ENCODE assay signal across 1 cellular context in the genomic region with DNA sequence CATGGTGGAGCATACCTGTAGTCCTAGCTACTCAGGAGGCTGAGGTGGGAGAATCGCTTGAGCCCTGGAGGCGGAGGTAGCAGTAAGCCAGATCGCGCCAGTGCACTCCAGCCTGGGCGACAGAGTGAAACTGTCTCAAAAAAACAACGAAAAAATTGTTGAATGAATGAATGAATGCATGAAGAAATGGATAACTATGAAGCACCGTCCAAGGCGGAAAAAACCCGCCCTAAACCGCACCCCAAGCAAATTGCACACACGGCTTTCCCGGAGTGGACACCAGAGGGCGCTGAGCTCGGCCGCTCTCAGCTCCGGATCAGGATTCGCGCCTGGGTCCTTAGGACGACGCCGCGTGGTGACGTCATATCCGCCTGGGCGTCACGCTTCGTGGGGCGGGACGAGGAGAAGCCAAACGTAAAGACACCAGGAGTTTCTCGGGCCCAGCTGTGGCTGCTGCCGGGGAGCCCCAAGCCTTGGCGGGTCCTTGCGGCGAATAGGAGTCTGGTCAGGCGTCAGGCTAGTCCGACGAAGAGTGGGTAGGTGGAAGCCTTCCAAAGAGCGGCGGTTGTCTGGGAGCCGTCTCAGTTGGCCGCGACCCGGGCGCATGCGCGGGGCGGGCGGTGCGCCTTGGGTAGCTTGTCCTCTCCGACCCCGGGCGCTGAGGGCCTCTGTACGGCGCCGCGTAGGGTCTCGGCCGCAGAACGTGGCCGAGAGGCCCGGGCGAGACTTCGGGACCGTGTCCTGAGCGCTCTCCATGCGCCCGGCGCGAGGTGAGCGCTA.
A peak's percentile ranks its signal among the peaks of the same experiment; 100 is the strongest.
TF ChIP-seq lines count a peak whose summit lies in the region.

Gene HTD2, plus strand, starts transcription at position 639 of the 780 bp plus-strand sequence. CDS start 11,094 bp downstream, outside the sequence.
Gene RPP14, plus strand, starts transcription at position 364 of the 780 bp plus-strand sequence. CDS start 4,085 bp downstream, outside the sequence.

TF ChIP-seq in K562, 482 proteins besides CTCF, POLR2A, EP300 and RAD21 (continued from another document):
- TF ChIP-seq, protein P1, sequence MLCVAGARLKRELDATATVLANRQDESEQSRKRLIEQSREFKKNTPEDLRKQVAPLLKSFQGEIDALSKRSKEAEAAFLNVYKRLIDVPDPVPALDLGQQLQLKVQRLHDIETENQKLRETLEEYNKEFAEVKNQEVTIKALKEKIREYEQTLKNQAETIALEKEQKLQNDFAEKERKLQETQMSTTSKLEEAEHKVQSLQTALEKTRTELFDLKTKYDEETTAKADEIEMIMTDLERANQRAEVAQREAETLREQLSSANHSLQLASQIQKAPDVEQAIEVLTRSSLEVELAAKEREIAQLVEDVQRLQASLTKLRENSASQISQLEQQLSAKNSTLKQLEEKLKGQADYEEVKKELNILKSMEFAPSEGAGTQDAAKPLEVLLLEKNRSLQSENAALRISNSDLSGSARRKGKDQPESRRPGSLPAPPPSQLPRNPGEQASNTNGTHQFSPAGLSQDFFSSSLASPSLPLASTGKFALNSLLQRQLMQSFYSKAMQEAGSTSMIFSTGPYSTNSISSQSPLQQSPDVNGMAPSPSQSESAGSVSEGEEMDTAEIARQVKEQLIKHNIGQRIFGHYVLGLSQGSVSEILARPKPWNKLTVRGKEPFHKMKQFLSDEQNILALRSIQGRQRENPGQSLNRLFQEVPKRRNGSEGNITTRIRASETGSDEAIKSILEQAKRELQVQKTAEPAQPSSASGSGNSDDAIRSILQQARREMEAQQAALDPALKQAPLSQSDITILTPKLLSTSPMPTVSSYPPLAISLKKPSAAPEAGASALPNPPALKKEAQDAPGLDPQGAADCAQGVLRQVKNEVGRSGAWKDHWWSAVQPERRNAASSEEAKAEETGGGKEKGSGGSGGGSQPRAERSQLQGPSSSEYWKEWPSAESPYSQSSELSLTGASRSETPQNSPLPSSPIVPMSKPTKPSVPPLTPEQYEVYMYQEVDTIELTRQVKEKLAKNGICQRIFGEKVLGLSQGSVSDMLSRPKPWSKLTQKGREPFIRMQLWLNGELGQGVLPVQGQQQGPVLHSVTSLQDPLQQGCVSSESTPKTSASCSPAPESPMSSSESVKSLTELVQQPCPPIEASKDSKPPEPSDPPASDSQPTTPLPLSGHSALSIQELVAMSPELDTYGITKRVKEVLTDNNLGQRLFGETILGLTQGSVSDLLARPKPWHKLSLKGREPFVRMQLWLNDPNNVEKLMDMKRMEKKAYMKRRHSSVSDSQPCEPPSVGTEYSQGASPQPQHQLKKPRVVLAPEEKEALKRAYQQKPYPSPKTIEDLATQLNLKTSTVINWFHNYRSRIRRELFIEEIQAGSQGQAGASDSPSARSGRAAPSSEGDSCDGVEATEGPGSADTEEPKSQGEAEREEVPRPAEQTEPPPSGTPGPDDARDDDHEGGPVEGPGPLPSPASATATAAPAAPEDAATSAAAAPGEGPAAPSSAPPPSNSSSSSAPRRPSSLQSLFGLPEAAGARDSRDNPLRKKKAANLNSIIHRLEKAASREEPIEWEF (CRISPR knock-in tag; IDR thresholded peaks at IDR 0.05) = no peak
- TF ChIP-seq MCM7 (IDR thresholded peaks at IDR 0.05) (no peak), ZNF184 (CRISPR knock-in tag; IDR thresholded peaks at IDR 0.05) (no peak), ZNF318 (IDR thresholded peaks at IDR 0.05; ENCODE audit: borderline replicate concordance in 1 of 2, low read depth in 1 of 2) (no peak), PTTG1 (tag; IDR thresholded peaks at IDR 0.05; ENCODE audit: low read depth) (no peak), SNIP1 (IDR thresholded peaks at IDR 0.05; ENCODE audit: low read depth) (no peak), FOXJ2 (tag; IDR thresholded peaks at IDR 0.05) (0 out of 2 replicates have a peak, but pooled peaks have one; percentile 52), ZNF175 (CRISPR knock-in tag; IDR thresholded peaks at IDR 0.05; ENCODE audit: low read depth) (no peak), ATF3 (IDR thresholded peaks at IDR 0.05) (peak; percentile 100), ATF3 (CRISPR knock-in tag; conservative IDR thresholded peaks at IDR 0.05) (peak; percentile 33; the same call in 1 of the 2 replicates), ZNF668 (CRISPR knock-in tag; IDR thresholded peaks at IDR 0.05) (no peak), U2AF2 (optimal IDR thresholded peaks at IDR 0.05; ENCODE audit: low read depth, low read length) (no peak), SUPT5H (IDR thresholded peaks at IDR 0.05) (peak; percentile 79), ZNF696 (CRISPR knock-in tag; conservative IDR thresholded peaks at IDR 0.05) (no peak), ATF1 (CRISPR knock-in tag; IDR thresholded peaks at IDR 0.05) (peak; percentile 87), ATF1 (tag; IDR thresholded peaks at IDR 0.05) (peak; percentile 99), ZNF347 (CRISPR knock-in tag; IDR thresholded peaks at IDR 0.05; ENCODE audit: low read depth) (no peak), RBM22 (IDR thresholded peaks at IDR 0.05; ENCODE audit: low read depth, low read length, poor library complexity, severe bottlenecking) (no peak), TSC22D4 (tag; IDR thresholded peaks at IDR 0.05) (no peak), SRSF9 (IDR thresholded peaks at IDR 0.05; ENCODE audit: borderline replicate concordance, low read depth, low read length) (no peak), MLLT1 (IDR thresholded peaks at IDR 0.05) (peak in 1 of 2 experiments; percentile 17; a peak in 1 of 4 replicates), DDX20 (tag; IDR thresholded peaks at IDR 0.05; ENCODE audit: low read depth) (no peak), ETV5 (CRISPR knock-in tag; IDR thresholded peaks at IDR 0.05; ENCODE audit: low read depth) (peak; percentile 89), TBL1XR1 (IDR thresholded peaks at IDR 0.05; ENCODE audit: low read length in 2 of 2) (peak in 1 of 2 experiments; percentile 39; a peak in 2 of 4 replicates)
- TF ChIP-seq, protein P2, sequence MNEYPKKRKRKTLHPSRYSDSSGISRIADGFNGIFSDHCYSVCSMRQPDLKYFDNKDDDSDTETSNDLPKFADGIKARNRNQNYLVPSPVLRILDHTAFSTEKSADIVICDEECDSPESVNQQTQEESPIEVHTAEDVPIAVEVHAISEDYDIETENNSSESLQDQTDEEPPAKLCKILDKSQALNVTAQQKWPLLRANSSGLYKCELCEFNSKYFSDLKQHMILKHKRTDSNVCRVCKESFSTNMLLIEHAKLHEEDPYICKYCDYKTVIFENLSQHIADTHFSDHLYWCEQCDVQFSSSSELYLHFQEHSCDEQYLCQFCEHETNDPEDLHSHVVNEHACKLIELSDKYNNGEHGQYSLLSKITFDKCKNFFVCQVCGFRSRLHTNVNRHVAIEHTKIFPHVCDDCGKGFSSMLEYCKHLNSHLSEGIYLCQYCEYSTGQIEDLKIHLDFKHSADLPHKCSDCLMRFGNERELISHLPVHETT (CRISPR knock-in tag; conservative IDR thresholded peaks at IDR 0.05 in 1 of 2, IDR thresholded peaks at IDR 0.05 in 1 of 2) = peak in 1 of 2 experiments; percentile 49; a peak in 1 of 4 replicates
- TF ChIP-seq, protein P3, sequence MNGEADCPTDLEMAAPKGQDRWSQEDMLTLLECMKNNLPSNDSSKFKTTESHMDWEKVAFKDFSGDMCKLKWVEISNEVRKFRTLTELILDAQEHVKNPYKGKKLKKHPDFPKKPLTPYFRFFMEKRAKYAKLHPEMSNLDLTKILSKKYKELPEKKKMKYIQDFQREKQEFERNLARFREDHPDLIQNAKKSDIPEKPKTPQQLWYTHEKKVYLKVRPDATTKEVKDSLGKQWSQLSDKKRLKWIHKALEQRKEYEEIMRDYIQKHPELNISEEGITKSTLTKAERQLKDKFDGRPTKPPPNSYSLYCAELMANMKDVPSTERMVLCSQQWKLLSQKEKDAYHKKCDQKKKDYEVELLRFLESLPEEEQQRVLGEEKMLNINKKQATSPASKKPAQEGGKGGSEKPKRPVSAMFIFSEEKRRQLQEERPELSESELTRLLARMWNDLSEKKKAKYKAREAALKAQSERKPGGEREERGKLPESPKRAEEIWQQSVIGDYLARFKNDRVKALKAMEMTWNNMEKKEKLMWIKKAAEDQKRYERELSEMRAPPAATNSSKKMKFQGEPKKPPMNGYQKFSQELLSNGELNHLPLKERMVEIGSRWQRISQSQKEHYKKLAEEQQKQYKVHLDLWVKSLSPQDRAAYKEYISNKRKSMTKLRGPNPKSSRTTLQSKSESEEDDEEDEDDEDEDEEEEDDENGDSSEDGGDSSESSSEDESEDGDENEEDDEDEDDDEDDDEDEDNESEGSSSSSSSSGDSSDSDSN (IDR thresholded peaks at IDR 0.05; ENCODE audit: borderline replicate concordance in 1 of 2, low read depth in 2 of 2, low read length in 2 of 2) = 0 out of 4 replicates have a peak, but pooled peaks of 1 of the 2 experiments have one; percentile 24
- TF ChIP-seq, protein P4, sequence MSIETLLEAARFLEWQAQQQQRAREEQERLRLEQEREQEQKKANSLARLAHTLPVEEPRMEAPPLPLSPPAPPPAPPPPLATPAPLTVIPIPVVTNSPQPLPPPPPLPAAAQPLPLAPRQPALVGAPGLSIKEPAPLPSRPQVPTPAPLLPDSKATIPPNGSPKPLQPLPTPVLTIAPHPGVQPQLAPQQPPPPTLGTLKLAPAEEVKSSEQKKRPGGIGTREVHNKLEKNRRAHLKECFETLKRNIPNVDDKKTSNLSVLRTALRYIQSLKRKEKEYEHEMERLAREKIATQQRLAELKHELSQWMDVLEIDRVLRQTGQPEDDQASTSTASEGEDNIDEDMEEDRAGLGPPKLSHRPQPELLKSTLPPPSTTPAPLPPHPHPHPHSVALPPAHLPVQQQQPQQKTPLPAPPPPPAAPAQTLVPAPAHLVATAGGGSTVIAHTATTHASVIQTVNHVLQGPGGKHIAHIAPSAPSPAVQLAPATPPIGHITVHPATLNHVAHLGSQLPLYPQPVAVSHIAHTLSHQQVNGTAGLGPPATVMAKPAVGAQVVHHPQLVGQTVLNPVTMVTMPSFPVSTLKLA (conservative IDR thresholded peaks at IDR 0.05) = peak; percentile 77 to 85
